10 cellular contexts compared by ENCODE assay signal in genomic region chr6:42269553-42269952, GRCh38. TPM values are rescaled to one million over a fixed set of nuclear protein-coding genes. Genes with fewer than 3 reads are reported as not detected.
DNase-seq lines count a peak whose midpoint lies in the region; ATAC-seq, FAIRE-seq and TF ChIP-seq lines count a peak whose summit lies in the region.
"Had no signal": no experiment of that assay in that cellular context is flagged by ENCODE, and none has a peak within 500 bp of the region (broad histone marks: within the 10 kb centered on the region; RNA-seq: fewer than 3 reads in every experiment).

No MANE protein-coding gene starts in this region.

- DNase-seq in GM12892 (ENCODE audit: insufficient read length) = peak; percentile 77
- DNase-seq in activated CD4-positive, alpha-beta memory T cell treated with anti-CD3 and anti-CD28 coated beads, Interleukin-2, amount 10 ng/mL, durations not matched to agents 7 days and 5 days = peak; percentile 33
- no peak for DNase-seq in foreskin melanocyte
- no peak for DNase-seq in hepatocyte (ENCODE audit: low spot score)
- DNase-seq in upper lobe of left lung = no peak
- no peak for DNase-seq in NCI-H526 (lab: John Stamatoyannopoulos, UW)
- DNase-seq: esophagus squamous epithelium had no signal

- no peak overlapping the region for H3K4me3 ChIP-seq in hepatocyte
- no peak overlapping the region for H3K4me3 ChIP-seq in upper lobe of left lung
- H3K4me3 ChIP-seq: esophagus squamous epithelium had no signal

- TF ChIP-seq CTCF in hepatocyte (IDR thresholded peaks at IDR 0.05; ENCODE audit: poor library complexity) = no peak
- no peak for TF ChIP-seq CTCF in upper lobe of left lung (IDR thresholded peaks at IDR 0.05)

- no peak overlapping the region for H3K4me3 Mint-ChIP-seq in activated CD4-positive, alpha-beta memory T cell treated with anti-CD3 and anti-CD28 coated beads, Interleukin-2, amount 10 ng/mL, durations not matched to agents 7 days and 5 days

- no peaks in the 10 kb centered on the region for H3K27me3 ChIP-seq in hepatocyte
- H3K27me3 ChIP-seq in upper lobe of left lung = no peaks in the 10 kb centered on the region
- H3K27me3 ChIP-seq: esophagus squamous epithelium had no signal

- H3K27me3 Mint-ChIP-seq in activated CD4-positive, alpha-beta memory T cell treated with anti-CD3 and anti-CD28 coated beads, Interleukin-2, amount 10 ng/mL, durations not matched to agents 7 days and 5 days = no peaks in the 10 kb centered on the region

- 87% methylated on average over 6 of the region's 6 CpGs for WGBS in hepatocyte (ENCODE audit: low lambda C conversion rate, missing lambda C conversion rate)
- WGBS in upper lobe of left lung, 2 donors = 88 to 93% methylated on average over 6 of the region's 6 CpGs

- ATAC-seq in GM19455 (IDR thresholded peaks at IDR 0.05; ENCODE audit: unreplicated experiment) = peak; percentile 96
- ATAC-seq in HG03060 (IDR thresholded peaks at IDR 0.05; ENCODE audit: low read depth, unreplicated experiment) = peak; percentile 58
- ATAC-seq in upper lobe of left lung (ENCODE audit: low FRiP score in 2 of 2) = no peak
- ATAC-seq: Right ventricle myocardium inferior had no signal

- POLR2A ChIA-PET in activated CD4-positive, alpha-beta memory T cell treated with anti-CD3 and anti-CD28 coated beads, Interleukin-2, amount 10 ng/mL, durations not matched to agents 7 days and 5 days (lab: Charles Lee) = interaction anchor here (0.9 to 1.3 kb wide), 3 partner anchors 10 to 279 kb away, joined by 3 to 5 read pairs (median 3); no protein-coding TSS in a partner anchor

- peak overlapping the region; percentile 8 for H3K27ac Mint-ChIP-seq in activated CD4-positive, alpha-beta memory T cell treated with anti-CD3 and anti-CD28 coated beads, Interleukin-2, amount 10 ng/mL, durations not matched to agents 7 days and 5 days

- H3K9me3 Mint-ChIP-seq in activated CD4-positive, alpha-beta memory T cell treated with anti-CD3 and anti-CD28 coated beads, Interleukin-2, amount 10 ng/mL, durations not matched to agents 7 days and 5 days = no peaks in the 10 kb centered on the region

- H3K79me2 ChIP-seq in hepatocyte = no peaks in the 10 kb centered on the region

- H3K36me3 ChIP-seq in hepatocyte (replicated peaks; ENCODE audit: insufficient read depth, low read depth) (no peaks in the 10 kb centered on the region), upper lobe of left lung (peaks cover 0 to 12% (median 4%) of the 10 kb centered on the region in 4 donors)

- CTCF ChIA-PET in activated CD4-positive, alpha-beta memory T cell treated with anti-CD3 and anti-CD28 coated beads, Interleukin-2, amount 10 ng/mL, durations not matched to agents 7 days and 5 days (lab: Charles Lee) = interaction anchor here (2.3 kb wide), 1 partner anchor 278 kb away, joined by 12 read pairs; no protein-coding TSS in a partner anchor

- FAIRE-seq in GM12892 (lab: Jason Lieb, UNC) = peak; percentile 91

- peaks cover 16% of the 10 kb centered on the region for H3K36me3 Mint-ChIP-seq in activated CD4-positive, alpha-beta memory T cell treated with anti-CD3 and anti-CD28 coated beads, Interleukin-2, amount 10 ng/mL, durations not matched to agents 7 days and 5 days (ENCODE audit: low read depth)

- peaks cover 12% of the 10 kb centered on the region for H3K4me1 Mint-ChIP-seq in activated CD4-positive, alpha-beta memory T cell treated with anti-CD3 and anti-CD28 coated beads, Interleukin-2, amount 10 ng/mL, durations not matched to agents 7 days and 5 days

- H3K4me2 ChIP-seq in hepatocyte = no peak overlapping the region

- H3K4me1 ChIP-seq in hepatocyte (ENCODE audit: insufficient read depth) (no peaks in the 10 kb centered on the region), upper lobe of left lung (no peaks in the 10 kb centered on the region)

- H2AFZ ChIP-seq in hepatocyte = no peak overlapping the region

- H3K9me3 ChIP-seq in hepatocyte (ENCODE audit: low read depth) (no peaks in the 10 kb centered on the region), upper lobe of left lung (no peaks in the 10 kb centered on the region)
- H3K9me3 ChIP-seq: esophagus squamous epithelium had no signal

- H3K27ac ChIP-seq in hepatocyte (no peak overlapping the region), upper lobe of left lung (no peak overlapping the region)

- TF ChIP-seq EP300 in upper lobe of left lung (IDR thresholded peaks at IDR 0.05) = no peak

- H4K20me1 ChIP-seq in hepatocyte (ENCODE audit: insufficient read depth, poor library complexity, severe bottlenecking) = no peaks in the 10 kb centered on the region

- TF ChIP-seq POLR2A in GM12892 (IDR thresholded peaks at IDR 0.05; ENCODE audit: low read depth, low read length) (no peak), upper lobe of left lung (IDR thresholded peaks at IDR 0.05) (no peak)

- H3K9me2 ChIP-seq in hepatocyte (replicated peaks; ENCODE audit: insufficient read depth) = no peaks in the 10 kb centered on the region

RNA-seq across cellular contexts. Expression of gene MRPS10, which starts 51.9 kb away (rescaled TPM):
- 35.6 TPM for polyA plus RNA-seq in GM12892 (2012; ENCODE audit: missing spikeins)
- 10 to 100 TPM; 28.4 to 32.8 TPM for total RNA-seq in activated CD4-positive, alpha-beta memory T cell treated with anti-CD3 and anti-CD28 coated beads, Interleukin-2, amount 10 ng/mL, durations not matched to agents 7 days and 5 days
- total RNA-seq in hepatocyte (38.6 and 42.8 TPM in 2 replicates), upper lobe of left lung (10 to 100 TPM in 5 of 6 donors, 1 to 10 TPM in 1; 9.2 to 32.4 (median 21.2) TPM)
- polyA plus RNA-seq in hepatocyte = 26.8 and 27.7 TPM in 2 replicates

Comparison
In these comparisons a context has a peak if more than half of its experiments do, and no peak if none do; other contexts are left out.
1. DNase-seq: peak in GM12892 (single experiment) and activated CD4-positive, alpha-beta memory T cell treated with anti-CD3 and anti-CD28 coated beads, Interleukin-2, amount 10 ng/mL, durations not matched to agents 7 days and 5 days (single experiment); none in foreskin melanocyte (single experiment), hepatocyte (single experiment), upper lobe of left lung (0 of 2) and NCI-H526 (0 of 2).
2. ATAC-seq: peak in GM19455 (single experiment) and HG03060 (single experiment); none in upper lobe of left lung (0 of 2).